In genomic region chr1:150516050-150516591, GRCh38 we compare ENCODE assay signal across 8 cellular contexts. TPM values are rescaled to one million over a fixed set of nuclear protein-coding genes. Genes with fewer than 3 reads are reported as not detected.
A peak's percentile ranks its signal among the peaks of the same experiment; 100 is the strongest.
DNase-seq lines count a peak whose midpoint lies in the region; ATAC-seq, FAIRE-seq and TF ChIP-seq lines count a peak whose summit lies in the region.

No MANE protein-coding gene starts in this region.

- H3K4me1 ChIP-seq in GM12878 (ENCODE audit: control insufficient read depth, insufficient read depth, low read length) (peaks cover 13% of the 10 kb centered on the region), small intestine (ENCODE audit: control insufficient read depth in 2 of 2, insufficient read depth in 1 of 2, low read depth in 1 of 2, low read length in 1 of 2) (peaks cover 2 to 4% of the 10 kb centered on the region in 2 donors)

- H3K36me3 ChIP-seq in GM12878 (ENCODE audit: control insufficient read depth in 2 of 2, insufficient read depth in 2 of 2, low read length in 1 of 2) = no peaks in the 10 kb centered on the region; a peak in 1 of 4 replicates
- no peaks in the 10 kb centered on the region for H3K36me3 ChIP-seq in small intestine (ENCODE audit: control insufficient read depth in 2 of 2, insufficient read depth in 2 of 2, low read length in 2 of 2)

- intact Hi-C loops in activated naive CD4-positive, alpha-beta T cell treated with anti-CD3 and anti-CD28 coated beads for 36 hours (cut with micrococcal nuclease) = loop anchor here (5.0 kb wide), 1 partner anchor 54 kb away; no protein-coding TSS in a partner anchor
- intact Hi-C loops in GM12878 (cut with micrococcal nuclease; ENCODE audit: unreplicated experiment) = loop anchor here (5.0 kb wide), 2 partner anchors 54 to 259 kb away; partner anchors contain the start of gene CA14

- RAD21 ChIA-PET in GM12878 (lab: Charles Lee; ENCODE audit: unreplicated experiment) = interaction anchor here (1.0 to 1.8 kb wide), 6 partner anchors 14 to 260 kb away, joined by 3 to 8 read pairs (median 4); partner anchors contain the start of gene TARS2

- TF ChIP-seq POLR2A in GM12878 (IDR thresholded peaks at IDR 0.05; ENCODE audit: low read depth, low read length) = no peak

- peak; percentile 35 for ATAC-seq in GM12878
- peak; percentile 14 for ATAC-seq in stimulated activated naive CD8-positive, alpha-beta T cell treated with anti-CD3 and anti-CD28 coated beads, Interleukin-15, amount 100 ng/mL, for 72 hours

- H3K4me2 ChIP-seq in GM12878 (ENCODE audit: control insufficient read depth, insufficient read depth) = peak overlapping the region; percentile 98

- no peak for TF ChIP-seq RAD21 in GM12878 (IDR thresholded peaks at IDR 0.05; ENCODE audit: insufficient read depth, low read depth, low read length)

- H3K27me3 ChIP-seq in GM12878 (replicated peaks in 1 of 2; ENCODE audit: control insufficient read depth in 2 of 2, insufficient read depth in 2 of 2, low read length in 1 of 2) = no peaks in the 10 kb centered on the region
- no peaks in the 10 kb centered on the region for H3K27me3 ChIP-seq in small intestine (ENCODE audit: control insufficient read depth in 2 of 2, insufficient read depth in 2 of 2, low read length in 2 of 2)

- 0% methylated on average over 19 of the region's 19 CpGs for WGBS in GM12878 (ENCODE audit: insufficient coverage, insufficient replicate concordance, low lambda C conversion rate, missing lambda C conversion rate)
- 2% methylated on average over 16 to 19 of the region's 19 CpGs for whole genome bisulfite sequencing in small intestine, 3 donors

- SMC1A ChIA-PET in GM12878 (lab: Charles Lee; ENCODE audit: uncharacterized antibody, unreplicated experiment) = interaction anchor here (0.6 to 4.1 kb wide), 16 partner anchors 8 to 490 kb away, joined by 3 to 26 read pairs (median 3); partner anchors contain the start of genes ECM1, ENSA, MINDY1 and RPRD2

- H3K4me3 ChIP-seq in GM12878 (peak overlapping the region; percentile 74), small intestine (ENCODE audit: low read depth in 1 of 2, low read length in 2 of 2) (peak overlapping the region in 1 of 2 donors; percentile 52)

- H3K9me3 ChIP-seq in GM12878 (replicated peaks; ENCODE audit: control insufficient read depth, insufficient read depth, low read length) (no peaks in the 10 kb centered on the region), small intestine (ENCODE audit: control insufficient read depth, low read depth) (no peaks in the 10 kb centered on the region)

- peaks cover 3% of the 10 kb centered on the region for H3K36me3 Mint-ChIP-seq in activated naive CD4-positive, alpha-beta T cell treated with anti-CD3 and anti-CD28 coated beads for 36 hours (ENCODE audit: low read depth)

- peak; percentile 14 for DNase-seq in activated naive CD4-positive, alpha-beta T cell treated with anti-CD3 and anti-CD28 coated beads for 36 hours
- DNase-seq in activated naive CD4-positive, alpha-beta T cell treated with Interleukin-2 at 50 U/mL for 16 hours = no peak
- peak; percentile 44 for DNase-seq in NCI-H748 (lab: John Stamatoyannopoulos, UW; ENCODE audit: unreplicated experiment)
- no peak for DNase-seq in GM12878 (ENCODE audit: low read depth, low spot score)
- peak; percentile 18 for DNase-seq in kidney tubule cell (ENCODE audit: low spot score)
- peak in 1 of 2 donors; percentile 22 for DNase-seq in stimulated activated naive CD8-positive, alpha-beta T cell treated with anti-CD3 and anti-CD28 coated beads, Interleukin-15, amount 100 ng/mL, for 72 hours
- no peak for DNase-seq in GM19239 (ENCODE audit: insufficient read length, low spot score)
- DNase-seq in small intestine = no peak

- H3K9me3 Mint-ChIP-seq in activated naive CD4-positive, alpha-beta T cell treated with anti-CD3 and anti-CD28 coated beads for 36 hours = no peaks in the 10 kb centered on the region
- no peaks in the 10 kb centered on the region for H3K9me3 Mint-ChIP-seq in stimulated activated naive CD8-positive, alpha-beta T cell treated with anti-CD3 and anti-CD28 coated beads, Interleukin-15, amount 100 ng/mL, for 72 hours

- no TSS peak for BruUV-seq in GM12878 (replicated peaks; lab: Mats Ljungman, UMichigan)

- no peaks in the 10 kb centered on the region for H3K79me2 ChIP-seq in GM12878 (ENCODE audit: control insufficient read depth, insufficient read depth, low read length)

- H3K9ac ChIP-seq in GM12878 (ENCODE audit: control insufficient read depth, insufficient read depth, low read length) = peak overlapping the region; percentile 61; the same call in 1 of the 2 replicates

- POLR2A ChIA-PET in GM12878 (lab: Charles Lee) = interaction anchor here (0.5 to 1.6 kb wide), 9 partner anchors 18 to 181 kb away, joined by 3 to 5 read pairs (median 3); partner anchors contain the start of genes ENSA and GOLPH3L

- no peak overlapping the region for H3K27ac ChIP-seq in GM12878 (ENCODE audit: control insufficient read depth, insufficient read depth)
- no peak overlapping the region for H3K27ac ChIP-seq in small intestine (ENCODE audit: low read depth in 1 of 2, low read length in 1 of 2)

- in situ Hi-C loops in GM12878 (cut with MboI) = no loop called here

- peak overlapping the region; percentile 90 for H3K4me3 Mint-ChIP-seq in activated naive CD4-positive, alpha-beta T cell treated with anti-CD3 and anti-CD28 coated beads for 36 hours
- peak overlapping the region; percentile 86 to 93 for H3K4me3 Mint-ChIP-seq in stimulated activated naive CD8-positive, alpha-beta T cell treated with anti-CD3 and anti-CD28 coated beads, Interleukin-15, amount 100 ng/mL, for 72 hours

- H3K27ac Mint-ChIP-seq in activated naive CD4-positive, alpha-beta T cell treated with anti-CD3 and anti-CD28 coated beads for 36 hours = no peak overlapping the region
- peak overlapping the region; percentile 3 to 91 for H3K27ac Mint-ChIP-seq in stimulated activated naive CD8-positive, alpha-beta T cell treated with anti-CD3 and anti-CD28 coated beads, Interleukin-15, amount 100 ng/mL, for 72 hours

- FAIRE-seq in GM12878 (lab: Jason Lieb, UNC) (no peak), GM19239 (lab: Jason Lieb, UNC) (no peak), small intestine (lab: Jason Lieb, UNC) (no peak)

- no peak for TF ChIP-seq CTCF in GM12878 (IDR thresholded peaks at IDR 0.05 in 2 of 3, conservative IDR thresholded peaks at IDR 0.05 in 1 of 3; ENCODE audit: control insufficient read depth in 2 of 3, extremely low read depth in 1 of 3, insufficient read depth in 1 of 3, low read depth in 3 of 3, low read length in 3 of 3)

- H3K4me1 Mint-ChIP-seq in activated naive CD4-positive, alpha-beta T cell treated with anti-CD3 and anti-CD28 coated beads for 36 hours (ENCODE audit: low read depth) = peaks cover 9% of the 10 kb centered on the region
- H3K4me1 Mint-ChIP-seq in stimulated activated naive CD8-positive, alpha-beta T cell treated with anti-CD3 and anti-CD28 coated beads, Interleukin-15, amount 100 ng/mL, for 72 hours = peaks cover 25% of the 10 kb centered on the region

- no peak for TF ChIP-seq EP300 in GM12878 (IDR thresholded peaks at IDR 0.05; ENCODE audit: borderline replicate concordance in 1 of 2, control insufficient read depth in 1 of 2, low read depth in 2 of 2, low read length in 2 of 2)

- CTCF ChIA-PET in activated naive CD4-positive, alpha-beta T cell treated with anti-CD3 and anti-CD28 coated beads for 36 hours (lab: Charles Lee) = interaction anchor here (0.6 to 2.8 kb wide), 13 partner anchors 15 to 460 kb away, joined by 3 to 10 read pairs (median 3); no protein-coding TSS in a partner anchor
- CTCF ChIA-PET in GM12878 (lab: Yijun Ruan, JAX) = interaction anchor here (0.6 to 3.3 kb wide), 19 partner anchors 11 to 586 kb away, joined by 3 to 36 read pairs (median 4); no protein-coding TSS in a partner anchor

- H2AFZ ChIP-seq in GM12878 (ENCODE audit: control insufficient read depth, low read depth, low read length) = peak overlapping the region; percentile 95

- H3K27me3 Mint-ChIP-seq in activated naive CD4-positive, alpha-beta T cell treated with anti-CD3 and anti-CD28 coated beads for 36 hours (ENCODE audit: low read depth) = no peaks in the 10 kb centered on the region
- H3K27me3 Mint-ChIP-seq in stimulated activated naive CD8-positive, alpha-beta T cell treated with anti-CD3 and anti-CD28 coated beads, Interleukin-15, amount 100 ng/mL, for 72 hours = no peaks in the 10 kb centered on the region

- no peaks in the 10 kb centered on the region for H4K20me1 ChIP-seq in GM12878 (ENCODE audit: control insufficient read depth, insufficient read depth)

RNA-seq across cellular contexts. Expression of gene FALEC, which starts 0.6 kb away (rescaled TPM):
- total RNA-seq in activated naive CD4-positive, alpha-beta T cell treated with anti-CD3 and anti-CD28 coated beads for 36 hours = not detected
- total RNA-seq in GM12878 (2013; cell fraction: nucleolus; rRNA removed) = not detected in 2 replicates
- not detected in 2 replicates for total RNA-seq in GM12878 (2014; rRNA removed)
- total RNA-seq in GM12878 (2014; rRNA removed; fragmentation: Illumina TruSeq; extraction: Trizol) = 0.31 and 0.37 TPM in 2 replicates
- 0.41 TPM in 1 of 2 replicates, not detected in the other for total RNA-seq in GM12878 (2021)
- polyA plus RNA-seq in GM12878 (2011; ENCODE audit: low read depth) = not detected
- 0.27 TPM in 1 of 2 replicates, not detected in the other for polyA plus RNA-seq in GM12878 (2011; rRNA removed)
- not detected in 2 replicates for polyA plus RNA-seq in GM12878 (2011; cell fraction: cytosol; rRNA removed)
- polyA plus RNA-seq in GM12878 (2011; cell fraction: nucleus; rRNA removed) = 0.27 TPM in 1 of 2 replicates, not detected in the other
- polyA plus RNA-seq in GM12878 (2012) = not detected in 2 replicates
- polyA plus RNA-seq in GM12878 (2014; fragmentation: Illumina TruSeq; extraction: Trizol) = 0.40 TPM in 1 of 2 replicates, not detected in the other
- under 1 TPM in 1 of 2 experiments, not detected in 1; 0.21 TPM for polyA plus RNA-seq in GM12878 (2014; fragmentation: Nextera tagmentation; extraction: Ambion mirVana)
- not detected in 2 replicates for polyA plus RNA-seq in GM12878 (2014; rRNA removed)
- under 1 TPM; 0.32 to 0.71 TPM for polyA plus RNA-seq in GM12878 (2016; fragmentation: Nextera tagmentation; extraction: Ambion mirVana)
- not detected in 2 replicates for polyA minus RNA-seq in GM12878 (2011; rRNA and poly(A)+ RNA removed)
- polyA minus RNA-seq in GM12878 (2011; cell fraction: cytosol; rRNA and poly(A)+ RNA removed) = not detected in 2 replicates
- 0.60 and 1.2 TPM in 2 replicates for polyA minus RNA-seq in GM12878 (2011; cell fraction: nucleus; rRNA and poly(A)+ RNA removed)
- under 1 TPM in 1 of 3 donors, not detected in 2; 0.24 TPM for polyA plus RNA-seq in small intestine

RNA-seq across cellular contexts. Expression of gene ECM1, which starts 8.2 kb away (rescaled TPM):
- under 1 TPM; 0.69 to 0.88 TPM for total RNA-seq in activated naive CD4-positive, alpha-beta T cell treated with anti-CD3 and anti-CD28 coated beads for 36 hours
- 2.4 and 3.7 TPM in 2 replicates for total RNA-seq in GM12878 (2013; cell fraction: nucleolus; rRNA removed)
- 0.22 and 0.34 TPM in 2 replicates for total RNA-seq in GM12878 (2014; rRNA removed)
- total RNA-seq in GM12878 (2014; rRNA removed; fragmentation: Illumina TruSeq; extraction: Trizol) = 0.28 and 0.36 TPM in 2 replicates
- total RNA-seq in GM12878 (2021) = 1.0 and 1.3 TPM in 2 replicates
- polyA plus RNA-seq in GM12878 (2011; ENCODE audit: low read depth) = 0.37 TPM
- 0.55 and 1.0 TPM in 2 replicates for polyA plus RNA-seq in GM12878 (2011; rRNA removed)
- 0.69 and 0.95 TPM in 2 replicates for polyA plus RNA-seq in GM12878 (2011; cell fraction: cytosol; rRNA removed)
- 8.4 and 8.6 TPM in 2 replicates for polyA plus RNA-seq in GM12878 (2011; cell fraction: nucleus; rRNA removed)
- polyA plus RNA-seq in GM12878 (2012) = 0.89 and 1.00 TPM in 2 replicates
- polyA plus RNA-seq in GM12878 (2014; fragmentation: Illumina TruSeq; extraction: Trizol) = 0.84 and 1.1 TPM in 2 replicates
- under 1 TPM; 0.06 to 0.35 TPM for polyA plus RNA-seq in GM12878 (2014; fragmentation: Nextera tagmentation; extraction: Ambion mirVana)
- polyA plus RNA-seq in GM12878 (2014; rRNA removed) = 0.55 and 0.91 TPM in 2 replicates
- polyA plus RNA-seq in GM12878 (2016; fragmentation: Nextera tagmentation; extraction: Ambion mirVana) = 1 to 10 TPM in 1 of 2 experiments, under 1 TPM in 1; 0.66 to 1.1 TPM
- 0.51 and 1.3 TPM in 2 replicates for polyA minus RNA-seq in GM12878 (2011; rRNA and poly(A)+ RNA removed)
- polyA minus RNA-seq in GM12878 (2011; cell fraction: cytosol; rRNA and poly(A)+ RNA removed) = 0.31 TPM in 1 of 2 replicates, not detected in the other
- 1.3 and 1.5 TPM in 2 replicates for polyA minus RNA-seq in GM12878 (2011; cell fraction: nucleus; rRNA and poly(A)+ RNA removed)
- 1 to 10 TPM in 2 of 3 donors, under 1 TPM in 1; 0.89 to 8.3 (median 1.9) TPM for polyA plus RNA-seq in small intestine

RNA-seq across cellular contexts. Expression of gene TARS2, which starts 28.9 kb away (rescaled TPM):
- total RNA-seq in activated naive CD4-positive, alpha-beta T cell treated with anti-CD3 and anti-CD28 coated beads for 36 hours = 10 to 100 TPM; 43.7 to 46.0 TPM
- 66.1 and 66.6 TPM in 2 replicates for total RNA-seq in GM12878 (2013; cell fraction: nucleolus; rRNA removed)
- total RNA-seq in GM12878 (2014; rRNA removed) (44.7 and 51.7 TPM in 2 replicates), GM12878 (2014; rRNA removed; fragmentation: Illumina TruSeq; extraction: Trizol) (31.4 and 31.9 TPM in 2 replicates), GM12878 (2021) (30.8 and 35.5 TPM in 2 replicates)
- 16.3 TPM for polyA plus RNA-seq in GM12878 (2011; ENCODE audit: low read depth)
- polyA plus RNA-seq in GM12878 (2011; rRNA removed) (34.0 and 44.7 TPM in 2 replicates), GM12878 (2014; fragmentation: Illumina TruSeq; extraction: Trizol) (36.7 and 46.2 TPM in 2 replicates), GM12878 (2014; fragmentation: Nextera tagmentation; extraction: Ambion mirVana) (10 to 100 TPM; 11.0 to 14.6 TPM), GM12878 (2014; rRNA removed) (47.8 and 51.8 TPM in 2 replicates), GM12878 (2016; fragmentation: Nextera tagmentation; extraction: Ambion mirVana) (10 to 100 TPM; 45.7 to 49.4 TPM), small intestine (10 to 100 TPM in 1 of 3 donors, 1 to 10 TPM in 2; 6.5 to 14.6 (median 7.8) TPM)
- polyA plus RNA-seq in GM12878 (2011; cell fraction: cytosol; rRNA removed) = 71.2 and 98.0 TPM in 2 replicates
- polyA plus RNA-seq in GM12878 (2011; cell fraction: nucleus; rRNA removed) = 72.5 and 104 TPM in 2 replicates
- polyA plus RNA-seq in GM12878 (2012) = 26.4 and 31.6 TPM in 2 replicates
- 40.1 and 63.8 TPM in 2 replicates for polyA minus RNA-seq in GM12878 (2011; rRNA and poly(A)+ RNA removed)
- 14.5 and 16.8 TPM in 2 replicates for polyA minus RNA-seq in GM12878 (2011; cell fraction: cytosol; rRNA and poly(A)+ RNA removed)
- 28.9 and 39.4 TPM in 2 replicates for polyA minus RNA-seq in GM12878 (2011; cell fraction: nucleus; rRNA and poly(A)+ RNA removed)

RNA-seq across cellular contexts. Expression of gene ADAMTSL4, which starts 33.1 kb away (rescaled TPM):
- 1 to 10 TPM; 1.3 to 2.0 TPM for total RNA-seq in activated naive CD4-positive, alpha-beta T cell treated with anti-CD3 and anti-CD28 coated beads for 36 hours
- not detected in 2 replicates for total RNA-seq in GM12878 (2013; cell fraction: nucleolus; rRNA removed)
- total RNA-seq in GM12878 (2014; rRNA removed) = not detected in 2 replicates
- total RNA-seq in GM12878 (2014; rRNA removed; fragmentation: Illumina TruSeq; extraction: Trizol) = not detected in 2 replicates
- 0.15 and 0.21 TPM in 2 replicates for total RNA-seq in GM12878 (2021)
- polyA plus RNA-seq in GM12878 (2011; ENCODE audit: low read depth) = 0.35 TPM
- not detected in 2 replicates for polyA plus RNA-seq in GM12878 (2011; rRNA removed)
- polyA plus RNA-seq in GM12878 (2011; cell fraction: cytosol; rRNA removed) = not detected in 2 replicates
- 0.06 and 0.15 TPM in 2 replicates for polyA plus RNA-seq in GM12878 (2011; cell fraction: nucleus; rRNA removed)
- 0.13 and 0.49 TPM in 2 replicates for polyA plus RNA-seq in GM12878 (2012)
- polyA plus RNA-seq in GM12878 (2014; fragmentation: Illumina TruSeq; extraction: Trizol) = not detected in 2 replicates
- polyA plus RNA-seq in GM12878 (2014; fragmentation: Nextera tagmentation; extraction: Ambion mirVana) = under 1 TPM; 0.04 to 0.05 TPM
- polyA plus RNA-seq in GM12878 (2014; rRNA removed) = not detected in 2 replicates
- polyA plus RNA-seq in GM12878 (2016; fragmentation: Nextera tagmentation; extraction: Ambion mirVana) = under 1 TPM; 0.04 to 0.09 TPM
- polyA minus RNA-seq in GM12878 (2011; rRNA and poly(A)+ RNA removed) = 0.07 TPM in 1 of 2 replicates, not detected in the other
- not detected in 2 replicates for polyA minus RNA-seq in GM12878 (2011; cell fraction: cytosol; rRNA and poly(A)+ RNA removed)
- polyA minus RNA-seq in GM12878 (2011; cell fraction: nucleus; rRNA and poly(A)+ RNA removed) = not detected in 2 replicates
- 10 to 100 TPM in 1 of 3 donors, under 1 TPM in 2; 0.27 to 16.1 (median 0.45) TPM for polyA plus RNA-seq in small intestine

Comparison
In these comparisons a context has a peak if more than half of its experiments do, and no peak if none do; other contexts are left out.
1. DNase-seq: peak in activated naive CD4-positive, alpha-beta T cell treated with anti-CD3 and anti-CD28 coated beads for 36 hours (single experiment), NCI-H748 (single experiment) and kidney tubule cell (single experiment); none in activated naive CD4-positive, alpha-beta T cell treated with Interleukin-2 at 50 U/mL for 16 hours (single experiment), GM12878 (single experiment), GM19239 (single experiment) and small intestine (single experiment).